15 cellular contexts compared by ENCODE assay signal in the genomic region with DNA sequence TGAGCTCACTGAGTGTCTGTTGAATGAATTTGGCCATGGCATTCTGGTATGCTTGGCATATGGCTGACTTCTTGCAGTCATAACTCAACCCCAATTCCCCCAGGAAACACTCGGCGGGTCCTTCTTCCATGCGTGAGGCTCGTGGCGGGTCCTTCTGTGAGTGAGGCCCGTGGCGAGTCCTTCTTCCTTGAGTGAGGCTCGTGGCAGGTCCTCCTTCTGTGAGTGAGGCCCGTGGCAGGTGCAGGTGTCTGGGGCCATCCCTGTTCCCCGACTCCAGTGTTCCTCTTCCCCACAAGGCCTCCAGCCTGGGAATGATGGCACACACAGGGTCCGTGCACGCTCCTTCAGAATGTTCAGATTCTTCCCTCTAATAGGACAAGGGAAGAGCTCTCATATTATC.
DNase-seq lines count a peak whose midpoint lies in the region; ATAC-seq and TF ChIP-seq lines count a peak whose summit lies in the region.
"Had no signal": no experiment of that assay in that cellular context is flagged by ENCODE, and none has a peak within 500 bp of the region (broad histone marks: within the 10 kb centered on the region; RNA-seq: fewer than 3 reads in every experiment).

No MANE protein-coding gene starts in this region.

- H3K27me3 ChIP-seq in osteoblast (ENCODE audit: insufficient read depth, low read length), result no peaks in the 10 kb centered on the region
- no peaks in the 10 kb centered on the region for H3K27me3 ChIP-seq in left lung
- no peaks in the 10 kb centered on the region for H3K27me3 ChIP-seq in GM23338 (ENCODE audit: insufficient read depth)

- no peak for TF ChIP-seq CTCF in GM10248 (IDR thresholded peaks at IDR 0.05; ENCODE audit: control extremely low read depth, extremely low read depth, low read depth, missing control alignments)
- TF ChIP-seq CTCF in osteoblast (IDR thresholded peaks at IDR 0.05; ENCODE audit: extremely low read depth, low read depth, low read length), result no peak
- TF ChIP-seq CTCF in left lung (IDR thresholded peaks at IDR 0.05), result no peak
- TF ChIP-seq CTCF in GM23338 (conservative IDR thresholded peaks at IDR 0.05; ENCODE audit: low read depth in 2 of 2), result no peak

- no peak overlapping the region for H3K4me3 Mint-ChIP-seq in stimulated activated naive B cell treated with anti-CD40 and anti-IgM and Interleukin-4, amounts not matched to agents 10 μg/mL and 1 μg/mL and 100 μg/mL, for 72 hours
- no peak overlapping the region for H3K4me3 Mint-ChIP-seq in GM23338
- H3K4me3 Mint-ChIP-seq: B cell; CD4-positive, alpha-beta T cell had no signal

- H3K4me2 ChIP-seq in osteoblast (ENCODE audit: insufficient read depth, low read length), result no peak overlapping the region
- H3K4me2 ChIP-seq in GM23338, result no peak overlapping the region

- POLR2A ChIA-PET in GM10248 (lab: Yijun Ruan, JAX), result no interaction called here

- no peak overlapping the region for H2AFZ ChIP-seq in osteoblast (ENCODE audit: low read length)
- no peak overlapping the region for H2AFZ ChIP-seq in GM23338
- H2AFZ ChIP-seq: GM23248 had no signal

- peaks cover 54 to 72% of the 10 kb centered on the region in 2 donors for H3K36me3 Mint-ChIP-seq in stimulated activated naive B cell treated with anti-CD40 and anti-IgM and Interleukin-4, amounts not matched to agents 10 μg/mL and 1 μg/mL and 100 μg/mL, for 72 hours
- H3K36me3 Mint-ChIP-seq in GM23338 (ENCODE audit: low read depth), result peaks cover 4% of the 10 kb centered on the region; the same call in 1 of the 3 replicates

- H3K4me3 ChIP-seq in osteoblast (ENCODE audit: insufficient read depth, low read length) (no peak overlapping the region), left lung (no peak overlapping the region), GM23338 (no peak overlapping the region)
- H3K4me3 ChIP-seq: GM23248 had no signal

- no peaks in the 10 kb centered on the region for H3K79me2 ChIP-seq in osteoblast (ENCODE audit: insufficient read depth, low read length)
- H3K79me2 ChIP-seq in GM23338 (replicated peaks; ENCODE audit: insufficient read depth), result no peaks in the 10 kb centered on the region

- H3K27me3 Mint-ChIP-seq in stimulated activated naive B cell treated with anti-CD40 and anti-IgM and Interleukin-4, amounts not matched to agents 10 μg/mL and 1 μg/mL and 100 μg/mL, for 72 hours, result no peaks in the 10 kb centered on the region
- H3K27me3 Mint-ChIP-seq in GM23338 (ENCODE audit: insufficient read depth, low read depth, poor library complexity), result no peaks in the 10 kb centered on the region
- H3K27me3 Mint-ChIP-seq: B cell; CD4-positive, alpha-beta T cell had no signal

- H3K27ac ChIP-seq in osteoblast (ENCODE audit: low read depth, low read length) (no peak overlapping the region), left lung (no peak overlapping the region), GM23338 (ENCODE audit: low read depth) (no peak overlapping the region)
- H3K27ac ChIP-seq: C4-2B, GM23248, HL-60 had no signal

- no peaks in the 10 kb centered on the region for H4K20me1 ChIP-seq in osteoblast (ENCODE audit: insufficient read depth, low read length)
- H4K20me1 ChIP-seq in GM23338 (replicated peaks; ENCODE audit: insufficient read depth), result no peaks in the 10 kb centered on the region

- no peaks in the 10 kb centered on the region for H3F3A ChIP-seq in GM23338 (replicated peaks; ENCODE audit: low read depth)

- H3K27ac Mint-ChIP-seq in stimulated activated naive B cell treated with anti-CD40 and anti-IgM and Interleukin-4, amounts not matched to agents 10 μg/mL and 1 μg/mL and 100 μg/mL, for 72 hours, result peak overlapping the region; percentile 51
- H3K27ac Mint-ChIP-seq in GM23338, result no peak overlapping the region
- H3K27ac Mint-ChIP-seq: B cell; CD4-positive, alpha-beta T cell had no signal

- peaks cover 0 to 2% of the 10 kb centered on the region in 2 donors for H3K9me3 Mint-ChIP-seq in stimulated activated naive B cell treated with anti-CD40 and anti-IgM and Interleukin-4, amounts not matched to agents 10 μg/mL and 1 μg/mL and 100 μg/mL, for 72 hours
- H3K9me3 Mint-ChIP-seq in GM23338, result no peaks in the 10 kb centered on the region
- H3K9me3 Mint-ChIP-seq: CD4-positive, alpha-beta T cell had no signal

- H3K4me1 Mint-ChIP-seq in stimulated activated naive B cell treated with anti-CD40 and anti-IgM and Interleukin-4, amounts not matched to agents 10 μg/mL and 1 μg/mL and 100 μg/mL, for 72 hours, result no peaks in the 10 kb centered on the region
- peaks cover 6% of the 10 kb centered on the region; the same call in 1 of the 3 replicates for H3K4me1 Mint-ChIP-seq in GM23338
- H3K4me1 Mint-ChIP-seq: B cell had no signal

- no peak for ATAC-seq in left lobe of liver
- no peak for ATAC-seq in stimulated activated naive B cell treated with anti-CD40 and anti-IgM and Interleukin-4, amounts not matched to agents 10 μg/mL and 1 μg/mL and 100 μg/mL, for 72 hours (replicated peaks)
- no peak for ATAC-seq in left lung
- no peak for ATAC-seq in GM23338

- CTCF ChIA-PET in GM10248 (lab: Yijun Ruan, JAX), result interaction anchor here (1.3 kb wide), 1 partner anchor 253 kb away, joined by 3 read pairs; no protein-coding TSS in a partner anchor

- no peaks in the 10 kb centered on the region for H3K9me2 ChIP-seq in GM23338 (ENCODE audit: insufficient read depth)

- H3K4me1 ChIP-seq in osteoblast (ENCODE audit: insufficient read depth, low read length), result no peaks in the 10 kb centered on the region
- no peaks in the 10 kb centered on the region for H3K4me1 ChIP-seq in left lung
- no peaks in the 10 kb centered on the region for H3K4me1 ChIP-seq in GM23338 (ENCODE audit: insufficient read depth)
- H3K4me1 ChIP-seq: Caco-2 had no signal

- intact Hi-C loops in left lung (cut with DNase I), result no loop called here

- no peaks in the 10 kb centered on the region for H3K9me3 ChIP-seq in osteoblast (ENCODE audit: low read depth, low read length)
- H3K9me3 ChIP-seq in left lung, result no peaks in the 10 kb centered on the region
- H3K9me3 ChIP-seq: Caco-2 had no signal

- peaks cover 5% of the 10 kb centered on the region for H3K36me3 ChIP-seq in osteoblast (ENCODE audit: insufficient read depth, low read length)
- H3K36me3 ChIP-seq in left lung, result peaks cover 0 to 54% of the 10 kb centered on the region in 2 donors
- H3K36me3 ChIP-seq in GM23338 (ENCODE audit: insufficient read depth), result no peaks in the 10 kb centered on the region

- peak; percentile 54 for DNase-seq in activated effector memory CD4-positive, alpha-beta T cell treated with anti-CD3 and anti-CD28 coated beads, Interleukin-2, amount 50 U/mL, for 16 hours
- DNase-seq in activated effector memory CD4-positive, alpha-beta T cell treated with Interleukin-2 at 50 U/mL for 16 hours, result no peak
- peak; percentile 6 for DNase-seq in GM10248 (ENCODE audit: extremely low spot score)
- peak; percentile 34 for DNase-seq in left lobe of liver (ENCODE audit: low spot score)
- DNase-seq in stimulated activated naive B cell treated with anti-CD40 and anti-IgM and Interleukin-4, amounts not matched to agents 10 μg/mL and 1 μg/mL and 100 μg/mL, for 72 hours, result no peak
- DNase-seq in osteoblast (ENCODE audit: insufficient read length, low spot score, missing footprints), result no peak
- DNase-seq in left lung, result no peak
- DNase-seq in GM23338 (ENCODE audit: low spot score), result no peak
- DNase-seq: Caco-2; CD4-positive, alpha-beta T cell; GM23248; HCEC 1CT had no signal

TF ChIP-seq in GM23338, 12 proteins besides CTCF, POLR2A, EP300 and RAD21 (continues in another document):
- TF ChIP-seq REST (IDR thresholded peaks at IDR 0.05; ENCODE audit: unreplicated experiment) (no peak), EZH2phosphoT487 (IDR thresholded peaks at IDR 0.05; ENCODE audit: unreplicated experiment) (no peak), ZNF114 (CRISPR knock-in tag; IDR thresholded peaks at IDR 0.05) (no peak), CREB1 (CRISPR knock-in tag; IDR thresholded peaks at IDR 0.05; ENCODE audit: low read depth) (no peak), ETS1 (IDR thresholded peaks at IDR 0.05) (no peak)

Comparison
In these comparisons a context has a peak if more than half of its experiments do, and no peak if none do; other contexts are left out.
1. DNase-seq: peak in activated effector memory CD4-positive, alpha-beta T cell treated with anti-CD3 and anti-CD28 coated beads, Interleukin-2, amount 50 U/mL, for 16 hours (single experiment), GM10248 (single experiment) and left lobe of liver (single experiment); none in activated effector memory CD4-positive, alpha-beta T cell treated with Interleukin-2 at 50 U/mL for 16 hours (single experiment), stimulated activated naive B cell treated with anti-CD40 and anti-IgM and Interleukin-4, amounts not matched to agents 10 μg/mL and 1 μg/mL and 100 μg/mL, for 72 hours (single experiment), osteoblast (single experiment), left lung (0 of 2) and GM23338 (single experiment).